ENCODE assay signal across 23 cellular contexts in genomic region chr6:130964808-130965604, GRCh38.
DNase-seq lines count a peak whose midpoint lies in the region; ATAC-seq and TF ChIP-seq lines count a peak whose summit lies in the region.
"Had no signal": no experiment of that assay in that cellular context is flagged by ENCODE, and none has a peak within 500 bp of the region (broad histone marks: within the 10 kb centered on the region; RNA-seq: fewer than 3 reads in every experiment).

No MANE protein-coding gene starts in this region.

- H3K14ac ChIP-seq in IMR-90 (replicated peaks; ENCODE audit: low read depth, low read length) = no peak overlapping the region

- H2AK9ac ChIP-seq in IMR-90 (replicated peaks; ENCODE audit: low read depth, low read length, poor library complexity) = no peak overlapping the region

- no peak for TF ChIP-seq RAD21 in IMR-90 (IDR thresholded peaks at IDR 0.05; ENCODE audit: low read length)

- no peak overlapping the region for H3K56ac ChIP-seq in IMR-90 (ENCODE audit: extremely low read depth, insufficient read depth, low read length)

- H3K23ac ChIP-seq in IMR-90 (ENCODE audit: low read depth, low read length) = no peak overlapping the region

- peaks cover 48% of the 10 kb centered on the region; the same call in 1 of the 2 replicates for H4K20me1 ChIP-seq in IMR-90 (ENCODE audit: insufficient read depth, low read length)

- intact Hi-C loops in IMR-90 (cut with micrococcal nuclease) (loop anchor here (5.0 kb wide), 1 partner anchor 58 kb away; no protein-coding TSS in a partner anchor), tibial artery (cut with DNase I; ENCODE audit: low total_unique reads) (no loop called here)

- no peak overlapping the region for H3K18ac ChIP-seq in IMR-90 (ENCODE audit: low read depth, low read length)

- H4K5ac ChIP-seq in IMR-90 (ENCODE audit: low read depth, low read length) = peak overlapping the region; percentile 41; the same call in 1 of the 2 replicates

- H3K4me1 Mint-ChIP-seq in HFFc6 (ENCODE audit: low read depth) = peaks cover 51% of the 10 kb centered on the region
- peaks cover 6% of the 10 kb centered on the region for H3K4me1 Mint-ChIP-seq in T-helper 17 cell
- H3K4me1 Mint-ChIP-seq: activated naive CD4-positive, alpha-beta T cell treated with anti-CD3 and anti-CD28 coated beads, Interleukin-2, amount 50 U/mL, for 24 hours; T-cell had no signal

- H3K4me1 ChIP-seq in IMR-90 (ENCODE audit: control insufficient read depth, insufficient read depth, low read length) (peaks cover 30% of the 10 kb centered on the region), tibial artery (peaks cover 0 to 52% (median 21%) of the 10 kb centered on the region in 4 donors)
- H3K4me1 ChIP-seq: colonic mucosa had no signal

- no peak overlapping the region for H3K9ac ChIP-seq in IMR-90 (ENCODE audit: low read depth, low read length)

- H3K4ac ChIP-seq in IMR-90 (ENCODE audit: low read depth, low read length) = no peak overlapping the region

- H3K4me3 Mint-ChIP-seq in HFFc6 (peak overlapping the region; percentile 27; the same call in 1 of the 2 replicates), T-helper 17 cell (no peak overlapping the region)
- H3K4me3 Mint-ChIP-seq: activated naive CD4-positive, alpha-beta T cell treated with anti-CD3 and anti-CD28 coated beads, Interleukin-2, amount 50 U/mL, for 24 hours; activated T-cell treated with anti-CD3 and anti-CD28 coated beads, Interleukin-2, amount 50 U/mL, for 4 hours; brain; naive thymus-derived CD4-positive, alpha-beta T cell; stimulated activated naive CD8-positive, alpha-beta T cell treated with anti-CD3 and anti-CD28 coated beads, Interleukin-15, Interleukin-2, amounts not matched to agents 100 ng/mL and 50 ng/mL, for 24 hours; T-cell had no signal

- no peaks in the 10 kb centered on the region for H3K36me3 ChIP-seq in IMR-90 (ENCODE audit: control insufficient read depth, insufficient read depth, low read length)
- no peaks in the 10 kb centered on the region for H3K36me3 ChIP-seq in tibial artery
- H3K36me3 ChIP-seq: colonic mucosa, pancreas, uterus had no signal

- H4K91ac ChIP-seq in IMR-90 (ENCODE audit: insufficient read depth, low read depth, low read length) = no peak overlapping the region

- TF ChIP-seq POLR2A in IMR-90 (IDR thresholded peaks at IDR 0.05; ENCODE audit: low read depth, low read length) = no peak

- H3K27ac Mint-ChIP-seq in HFFc6 (no peak overlapping the region), T-helper 17 cell (no peak overlapping the region)
- H3K27ac Mint-ChIP-seq: activated naive CD4-positive, alpha-beta T cell treated with anti-CD3 and anti-CD28 coated beads, Interleukin-2, amount 50 U/mL, for 24 hours; brain; naive thymus-derived CD4-positive, alpha-beta T cell; stimulated activated naive CD8-positive, alpha-beta T cell treated with anti-CD3 and anti-CD28 coated beads, Interleukin-15, Interleukin-2, amounts not matched to agents 100 ng/mL and 50 ng/mL, for 24 hours; T-cell had no signal

- H4K8ac ChIP-seq in IMR-90 (ENCODE audit: low read depth in 2 of 2, low read length in 2 of 2) = no peak overlapping the region

- H2AK5ac ChIP-seq in IMR-90 (ENCODE audit: low read depth, low read length) = no peak overlapping the region

- 0 out of 3 replicates have a peak overlapping the region, but pooled peaks have one; percentile 25 for H2BK15ac ChIP-seq in IMR-90 (ENCODE audit: low read depth, low read length)

- ATAC-seq in GM19351 (IDR thresholded peaks at IDR 0.05; ENCODE audit: unreplicated experiment) = peak; percentile 35
- ATAC-seq in IMR-90 (ENCODE audit: low read depth) = no peak
- ATAC-seq in HG03565 (IDR thresholded peaks at IDR 0.05; ENCODE audit: unreplicated experiment) = no peak
- ATAC-seq in HG03159 (IDR thresholded peaks at IDR 0.05; ENCODE audit: unreplicated experiment) = no peak
- ATAC-seq in T-helper 17 cell = no peak
- ATAC-seq: activated T-cell treated with anti-CD3 and anti-CD28 coated beads, Interleukin-2, amount 50 U/mL, for 4 hours; naive thymus-derived CD4-positive, alpha-beta T cell; Right ventricle myocardium inferior; T-cell had no signal

- H3K79me1 ChIP-seq in IMR-90 (ENCODE audit: low read depth in 1 of 2, low read length in 2 of 2) = peaks cover 46 to 78% of the 10 kb centered on the region in 2 experiments

- H2AFZ ChIP-seq in IMR-90 (replicated peaks; ENCODE audit: low read length, poor library complexity) = no peak overlapping the region

- dilution Hi-C loops in IMR-90 (cut with HindIII; ENCODE audit: low sequenced_read_pairs, unreplicated experiment) = no loop called here

- H3K4me3 ChIP-seq in IMR-90 (ENCODE audit: insufficient read depth, low read depth, low read length) (no peak overlapping the region), tibial artery (no peak overlapping the region)
- H3K4me3 ChIP-seq: colonic mucosa, pancreas, uterus had no signal

- H3K27me3 ChIP-seq in IMR-90 (ENCODE audit: control insufficient read depth, insufficient read depth, low read length) (no peaks in the 10 kb centered on the region), tibial artery (no peaks in the 10 kb centered on the region)
- H3K27me3 ChIP-seq: colonic mucosa, pancreas, uterus had no signal

- no CpG with 5 or more reads among the region's 5 CpGs for WGBS in IMR-90 (ENCODE audit: extremely low coverage in 2 of 2, insufficient read length in 1 of 2), 2 experiments

- TF ChIP-seq CTCF in HFFc6 (IDR thresholded peaks at IDR 0.05) (no peak), IMR-90 (conservative IDR thresholded peaks at IDR 0.05; ENCODE audit: low read depth, low read length) (no peak), tibial artery (IDR thresholded peaks at IDR 0.05) (no peak)

- no peak for DNase-seq in HFFc6
- DNase-seq in IMR-90 = no peak
- DNase-seq in tibial artery = no peak
- no peak for DNase-seq in T-helper 17 cell
- DNase-seq: activated CD4-positive, alpha-beta T cell treated with anti-CD3 and anti-CD28 coated beads, Interleukin-2, amount 50 U/mL, for 48 hours; activated T-cell treated with anti-CD3 and anti-CD28 coated beads, Interleukin-2, amount 50 U/mL, for 4 hours; colonic mucosa; GF-D8; hippocampal formation; naive thymus-derived CD4-positive, alpha-beta T cell; NCI-H1092; NCI-H510A treated with DMSO at 0.1 percent for 48 hours; pancreas; stimulated activated CD4-positive, alpha-beta T cell treated with anti-CD3 and anti-CD28 coated beads, Interleukin-1b, Interleukin-23, amount 100 ng/mL, for 48 hours; T-cell; uterus had no signal

- CTCF ChIA-PET in IMR-90 (lab: Yijun Ruan, JAX) = interaction anchor here (0.6 kb wide), 1 partner anchor 955 kb away, joined by 7 read pairs; no protein-coding TSS in a partner anchor

- H2BK20ac ChIP-seq in IMR-90 (ENCODE audit: low read depth, low read length) = no peak overlapping the region

- no TSS peak for BruUV-seq in IMR-90 (replicated peaks; lab: Mats Ljungman, UMichigan)

- peaks cover 17% of the 10 kb centered on the region for H3K9me1 ChIP-seq in IMR-90 (ENCODE audit: insufficient read depth, low read length)

- H3K4me2 ChIP-seq in IMR-90 (ENCODE audit: low read depth, low read length) = no peak overlapping the region

- POLR2A ChIA-PET in IMR-90 (lab: Charles Lee; ENCODE audit: unreplicated experiment) = no interaction called here

- in situ Hi-C loops in IMR-90 (cut with MboI; ENCODE audit: low sequenced_read_pairs) = no loop called here

- H3K36me3 Mint-ChIP-seq in HFFc6 (ENCODE audit: low read depth) (no peaks in the 10 kb centered on the region), T-helper 17 cell (ENCODE audit: low read depth) (no peaks in the 10 kb centered on the region)
- H3K36me3 Mint-ChIP-seq: T-cell had no signal

- H2BK5ac ChIP-seq in IMR-90 (ENCODE audit: low read depth, low read length, poor library complexity, severe bottlenecking) = peak overlapping the region; percentile 23

- no peak overlapping the region for H3K27ac ChIP-seq in IMR-90 (ENCODE audit: insufficient read depth, low read length)
- H3K27ac ChIP-seq in tibial artery = peak overlapping the region; percentile 14 to 64
- H3K27ac ChIP-seq: colonic mucosa, pancreas, uterus had no signal

- H3K27me3 Mint-ChIP-seq in HFFc6 (ENCODE audit: insufficient read depth) = no peaks in the 10 kb centered on the region; the same call in 1 of the 2 replicates
- H3K27me3 Mint-ChIP-seq in T-helper 17 cell = no peaks in the 10 kb centered on the region
- H3K27me3 Mint-ChIP-seq: activated naive CD4-positive, alpha-beta T cell treated with anti-CD3 and anti-CD28 coated beads, Interleukin-2, amount 50 U/mL, for 24 hours; brain; naive thymus-derived CD4-positive, alpha-beta T cell; stimulated activated naive CD8-positive, alpha-beta T cell treated with anti-CD3 and anti-CD28 coated beads, Interleukin-15, Interleukin-2, amounts not matched to agents 100 ng/mL and 50 ng/mL, for 24 hours; T-cell had no signal

- H2BK120ac ChIP-seq in IMR-90 (ENCODE audit: low read depth, low read length) = no peak overlapping the region

- no peaks in the 10 kb centered on the region for H3K9me3 Mint-ChIP-seq in HFFc6
- H3K9me3 Mint-ChIP-seq: activated naive CD4-positive, alpha-beta T cell treated with anti-CD3 and anti-CD28 coated beads, Interleukin-2, amount 50 U/mL, for 24 hours; activated T-cell treated with anti-CD3 and anti-CD28 coated beads, Interleukin-2, amount 50 U/mL, for 4 hours; brain; stimulated activated naive CD8-positive, alpha-beta T cell treated with anti-CD3 and anti-CD28 coated beads, Interleukin-15, Interleukin-2, amounts not matched to agents 100 ng/mL and 50 ng/mL, for 24 hours; T-cell had no signal

- no peaks in the 10 kb centered on the region for H3K9me3 ChIP-seq in IMR-90 (ENCODE audit: control insufficient read depth, insufficient read depth, low read length)
- H3K9me3 ChIP-seq in tibial artery = no peaks in the 10 kb centered on the region
- no peaks in the 10 kb centered on the region for H3K9me3 ChIP-seq in T-helper 17 cell (ENCODE audit: control insufficient read depth, low read length, poor library complexity, severe bottlenecking)
- H3K9me3 ChIP-seq: colonic mucosa, pancreas, uterus had no signal

TF ChIP-seq in IMR-90, 13 proteins besides CTCF, POLR2A, EP300 and RAD21 (continues in another document):
- TF ChIP-seq MAZ (IDR thresholded peaks at IDR 0.05; ENCODE audit: borderline replicate concordance, low read depth, low read length) (no peak), CEBPB (IDR thresholded peaks at IDR 0.05; ENCODE audit: low read depth, low read length) (no peak), NFE2L2 (IDR thresholded peaks at IDR 0.05; ENCODE audit: low read depth, low read length) (no peak), BHLHE40 (IDR thresholded peaks at IDR 0.05; ENCODE audit: low read depth, low read length) (no peak), MXI1 (IDR thresholded peaks at IDR 0.05; ENCODE audit: borderline replicate concordance, low read depth, low read length) (no peak), RFX5 (IDR thresholded peaks at IDR 0.05; ENCODE audit: low read depth, low read length) (no peak), SMC3 (IDR thresholded peaks at IDR 0.05; ENCODE audit: low read depth, low read length) (no peak), FOS (IDR thresholded peaks at IDR 0.05; ENCODE audit: low read depth, low read length) (no peak)
